Comparison of ENCODE assay signal across 23 cellular contexts in the genomic region with DNA sequence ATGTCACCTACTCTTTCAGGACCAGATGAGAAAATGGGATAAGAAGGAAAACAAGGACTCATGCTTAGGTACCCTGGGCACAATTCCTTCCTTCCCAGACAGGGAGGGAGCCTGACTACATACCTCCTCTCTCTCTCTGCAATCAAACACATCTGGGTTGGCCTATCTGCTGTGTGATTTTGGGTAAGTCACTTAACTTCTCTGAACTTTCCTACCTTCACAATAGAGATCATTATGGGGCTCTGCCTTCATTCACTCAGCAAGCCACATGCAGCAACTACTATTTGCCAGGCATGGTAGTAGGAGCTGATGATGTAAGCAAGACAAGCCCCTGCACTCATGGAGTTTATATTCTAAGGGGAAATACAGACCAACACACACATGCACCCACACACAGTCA.
DNase-seq lines count a peak whose midpoint lies in the region; ATAC-seq, FAIRE-seq and TF ChIP-seq lines count a peak whose summit lies in the region.
"Had no signal": no experiment of that assay in that cellular context is flagged by ENCODE, and none has a peak within 500 bp of the region (broad histone marks: within the 10 kb centered on the region; RNA-seq: fewer than 3 reads in every experiment).

No MANE protein-coding gene starts in this region.

- CTCF ChIA-PET in HepG2 (lab: Yijun Ruan, JAX; ENCODE audit: low intra/inter-chr PET ratio, low total read pairs): no interaction called here
- CTCF ChIA-PET in naive thymus-derived CD4-positive, alpha-beta T cell (lab: Charles Lee): no interaction called here

- in situ Hi-C loops in HepG2 (cut with HindIII; ENCODE audit: extremely low pct_ligation_motif_present, low pct_unique_long_range_greater_than_20kb): no loop called here

- H3F3A ChIP-seq in neural cell (ENCODE audit: insufficient read depth, low read length, poor library complexity, severe bottlenecking): no peaks in the 10 kb centered on the region

- H3K27ac Mint-ChIP-seq in dendritic cell treated with granulocyte-macrophage colony-stimulating factor and Interleukin-4, amounts not matched to agents 40 ng/mL and 50 ng/mL, for 4 days: peak overlapping the region; percentile 52
- H3K27ac Mint-ChIP-seq in naive thymus-derived CD4-positive, alpha-beta T cell: no peak overlapping the region
- H3K27ac Mint-ChIP-seq: B cell; CD4-positive, alpha-beta memory T cell; GM23338; HFFc6 had no signal

- TF ChIP-seq RAD21 in HepG2 (CRISPR knock-in tag; IDR thresholded peaks at IDR 0.05): no peak
- no peak for TF ChIP-seq RAD21 in neural cell (conservative IDR thresholded peaks at IDR 0.05)

- H3K9ac ChIP-seq in HepG2 (ENCODE audit: insufficient read depth, low read depth, low read length) (no peak overlapping the region), neural cell (ENCODE audit: low read length) (no peak overlapping the region), mesendoderm (ENCODE audit: low read length) (no peak overlapping the region)

- no peaks in the 10 kb centered on the region for H3K79me2 ChIP-seq in HepG2 (ENCODE audit: insufficient read depth, low read length)
- H3K79me2 ChIP-seq in neural cell (replicated peaks; ENCODE audit: insufficient read depth, low read length): no peaks in the 10 kb centered on the region
- no peaks in the 10 kb centered on the region for H3K79me2 ChIP-seq in mesendoderm (ENCODE audit: control insufficient read depth, insufficient read depth, low read length)

- H3K18ac ChIP-seq in mesendoderm (ENCODE audit: low read length): no peak overlapping the region

- no peaks in the 10 kb centered on the region for H3K79me1 ChIP-seq in mesendoderm (ENCODE audit: low read length)

- intact Hi-C loops in HepG2 (cut with micrococcal nuclease; ENCODE audit: unreplicated experiment): no loop called here
- intact Hi-C loops in right lobe of liver (cut with DNase I): no loop called here
- intact Hi-C loops in dendritic cell treated with granulocyte-macrophage colony-stimulating factor and Interleukin-4, amounts not matched to agents 40 ng/mL and 50 ng/mL, for 4 days (cut with micrococcal nuclease): no loop called here
- intact Hi-C loops in naive thymus-derived CD4-positive, alpha-beta T cell (cut with micrococcal nuclease): no loop called here

- H4K20me1 ChIP-seq in HepG2 (ENCODE audit: insufficient read depth, low read length) (no peaks in the 10 kb centered on the region), neural cell (ENCODE audit: insufficient read depth) (no peaks in the 10 kb centered on the region)

- no peaks in the 10 kb centered on the region for H3K36me3 ChIP-seq in HepG2 (replicated peaks in 1 of 2; ENCODE audit: control insufficient read depth in 1 of 2, insufficient read depth in 2 of 2, low read length in 2 of 2)
- no peaks in the 10 kb centered on the region for H3K36me3 ChIP-seq in right lobe of liver
- H3K36me3 ChIP-seq in neural cell (ENCODE audit: insufficient read depth, low read length): no peaks in the 10 kb centered on the region
- no peaks in the 10 kb centered on the region for H3K36me3 ChIP-seq in naive thymus-derived CD4-positive, alpha-beta T cell (ENCODE audit: control insufficient read depth in 2 of 3, insufficient read depth in 3 of 3, low read length in 3 of 3)
- H3K36me3 ChIP-seq in mesendoderm (ENCODE audit: control insufficient read depth, insufficient read depth, low read length): no peaks in the 10 kb centered on the region
- H3K36me3 ChIP-seq: HAP-1 had no signal

- H3K23ac ChIP-seq in mesendoderm (ENCODE audit: low read length): no peak overlapping the region

- BruUV-seq in HepG2 (replicated peaks; lab: Mats Ljungman, UMichigan): no TSS peak

- no peak overlapping the region for H3K4ac ChIP-seq in mesendoderm (ENCODE audit: low read depth, low read length)

- ATAC-seq in HepG2 (no peak), right lobe of liver (no peak)
- no peak for ATAC-seq in naive thymus-derived CD4-positive, alpha-beta T cell
- ATAC-seq: GM12878 had no signal

- no peak for TF ChIP-seq POLR2A in HepG2 (IDR thresholded peaks at IDR 0.05; ENCODE audit: insufficient read depth in 1 of 2, low read depth in 2 of 2, low read length in 2 of 2)
- no peak for TF ChIP-seq POLR2A in right lobe of liver (IDR thresholded peaks at IDR 0.05)

- DNase-seq in HepG2 (ENCODE audit: low spot score) (no peak), right lobe of liver (no peak), mesendoderm (no peak), DMS114 treated with DMSO at 0.1 percent for 48 hours (lab: John Stamatoyannopoulos, UW; ENCODE audit: unreplicated experiment) (no peak)
- no peak for DNase-seq in naive thymus-derived CD4-positive, alpha-beta T cell
- DNase-seq: C1 segment of cervical spinal cord; Calu3; CD4-positive, alpha-beta memory T cell; COR-L47; DMS153; DND-41; HFFc6 had no signal

- no peak overlapping the region for H3K4me2 ChIP-seq in HepG2 (ENCODE audit: low read depth, low read length)
- H3K4me2 ChIP-seq in neural cell (ENCODE audit: low read length): no peak overlapping the region
- H3K4me2 ChIP-seq in mesendoderm (ENCODE audit: low read length): no peak overlapping the region

- H3K56ac ChIP-seq in mesendoderm (ENCODE audit: low read length): no peak overlapping the region

- H3K9me3 Mint-ChIP-seq in dendritic cell treated with granulocyte-macrophage colony-stimulating factor and Interleukin-4, amounts not matched to agents 40 ng/mL and 50 ng/mL, for 4 days: no peaks in the 10 kb centered on the region
- peaks cover 0 to 2% (median 0%) of the 10 kb centered on the region in 11 donors for H3K9me3 Mint-ChIP-seq in naive thymus-derived CD4-positive, alpha-beta T cell
- H3K9me3 Mint-ChIP-seq: CD4-positive, alpha-beta memory T cell; GM23338; HFFc6 had no signal

- no peaks in the 10 kb centered on the region for H3K9me3 ChIP-seq in HepG2 (ENCODE audit: low read length)
- H3K9me3 ChIP-seq in right lobe of liver: no peaks in the 10 kb centered on the region
- no peaks in the 10 kb centered on the region for H3K9me3 ChIP-seq in neural cell (ENCODE audit: low read length)
- H3K9me3 ChIP-seq in naive thymus-derived CD4-positive, alpha-beta T cell (ENCODE audit: control insufficient read depth in 2 of 3, low read length in 3 of 3): no peaks in the 10 kb centered on the region
- H3K9me3 ChIP-seq: HAP-1 had no signal

- peaks cover 63% of the 10 kb centered on the region for H3K4me1 Mint-ChIP-seq in dendritic cell treated with granulocyte-macrophage colony-stimulating factor and Interleukin-4, amounts not matched to agents 40 ng/mL and 50 ng/mL, for 4 days (ENCODE audit: low read depth)
- peaks cover 0 to 4% (median 0%) of the 10 kb centered on the region in 7 donors for H3K4me1 Mint-ChIP-seq in naive thymus-derived CD4-positive, alpha-beta T cell
- H3K4me1 Mint-ChIP-seq: B cell; CD4-positive, alpha-beta memory T cell had no signal

- no peak overlapping the region for H2BK5ac ChIP-seq in mesendoderm (ENCODE audit: low read length)

- POLR2A ChIA-PET in HepG2 (lab: Yijun Ruan, JAX): no interaction called here
- POLR2A ChIA-PET in naive thymus-derived CD4-positive, alpha-beta T cell (lab: Charles Lee): no interaction called here

- no peak overlapping the region for H3K4me3 Mint-ChIP-seq in dendritic cell treated with granulocyte-macrophage colony-stimulating factor and Interleukin-4, amounts not matched to agents 40 ng/mL and 50 ng/mL, for 4 days
- no peak overlapping the region for H3K4me3 Mint-ChIP-seq in naive thymus-derived CD4-positive, alpha-beta T cell
- H3K4me3 Mint-ChIP-seq: B cell; CD4-positive, alpha-beta memory T cell; GM23338; HFFc6 had no signal

- H2BK15ac ChIP-seq in mesendoderm (replicated peaks; ENCODE audit: low read depth): no peak overlapping the region

- H4K8ac ChIP-seq in mesendoderm (ENCODE audit: low read depth, low read length): no peak overlapping the region

- no peak overlapping the region for H4K5ac ChIP-seq in mesendoderm (ENCODE audit: low read length)

- H3K27me3 ChIP-seq in HepG2 (ENCODE audit: control insufficient read depth in 1 of 2, insufficient read depth in 2 of 2, low read length in 2 of 2) (no peaks in the 10 kb centered on the region), right lobe of liver (no peaks in the 10 kb centered on the region), neural cell (ENCODE audit: insufficient read depth, low read depth, low read length) (no peaks in the 10 kb centered on the region), mesendoderm (ENCODE audit: insufficient read depth, low read length, poor library complexity) (no peaks in the 10 kb centered on the region)
- no peaks in the 10 kb centered on the region for H3K27me3 ChIP-seq in naive thymus-derived CD4-positive, alpha-beta T cell (ENCODE audit: control insufficient read depth in 2 of 2, insufficient read depth in 2 of 2, low read length in 2 of 2)

- no peak overlapping the region for H2BK120ac ChIP-seq in mesendoderm (ENCODE audit: low read depth, low read length)

- H3K9me2 ChIP-seq in neural cell (ENCODE audit: insufficient read depth, low read length): no peaks in the 10 kb centered on the region

- TF ChIP-seq CTCF in HepG2 (CRISPR knock-in tag; IDR thresholded peaks at IDR 0.05) (no peak), right lobe of liver (IDR thresholded peaks at IDR 0.05) (no peak), neural cell (IDR thresholded peaks at IDR 0.05; ENCODE audit: poor library complexity, severe bottlenecking) (no peak)

- H3K4me1 ChIP-seq in HepG2 (ENCODE audit: insufficient read depth, low read length) (peaks cover 59% of the 10 kb centered on the region), right lobe of liver (peaks cover 0 to 7% (median 0%) of the 10 kb centered on the region in 4 donors), mesendoderm (ENCODE audit: control insufficient read depth, low read depth, low read length) (peaks cover 3% of the 10 kb centered on the region)
- no peaks in the 10 kb centered on the region for H3K4me1 ChIP-seq in naive thymus-derived CD4-positive, alpha-beta T cell (ENCODE audit: control insufficient read depth in 2 of 2, insufficient read depth in 2 of 2, low read length in 2 of 2)
- H3K4me1 ChIP-seq: HAP-1 had no signal

- H2AK5ac ChIP-seq in mesendoderm (ENCODE audit: low read length): no peak overlapping the region

- no peaks in the 10 kb centered on the region for H3K36me3 Mint-ChIP-seq in dendritic cell treated with granulocyte-macrophage colony-stimulating factor and Interleukin-4, amounts not matched to agents 40 ng/mL and 50 ng/mL, for 4 days (ENCODE audit: low read depth)
- no peaks in the 10 kb centered on the region for H3K36me3 Mint-ChIP-seq in naive thymus-derived CD4-positive, alpha-beta T cell
- H3K36me3 Mint-ChIP-seq: CD4-positive, alpha-beta memory T cell had no signal

- H2AFZ ChIP-seq in HepG2 (ENCODE audit: low read length): no peak overlapping the region
- H2AFZ ChIP-seq in neural cell (ENCODE audit: low read depth, low read length): no peak overlapping the region

- no peak overlapping the region for H3K4me3 ChIP-seq in HepG2 (replicated peaks in 1 of 3; ENCODE audit: insufficient read depth in 1 of 3, low read depth in 2 of 3, low read length in 3 of 3)
- no peak overlapping the region for H3K4me3 ChIP-seq in right lobe of liver
- no peak overlapping the region for H3K4me3 ChIP-seq in neural cell (ENCODE audit: low read length)
- no peak overlapping the region for H3K4me3 ChIP-seq in naive thymus-derived CD4-positive, alpha-beta T cell (ENCODE audit: low read length)
- no peak overlapping the region for H3K4me3 ChIP-seq in mesendoderm (ENCODE audit: low read length)
- H3K4me3 ChIP-seq: GM12878, GM23338, HAP-1 had no signal

- H3K27me3 Mint-ChIP-seq in dendritic cell treated with granulocyte-macrophage colony-stimulating factor and Interleukin-4, amounts not matched to agents 40 ng/mL and 50 ng/mL, for 4 days: peaks cover 13% of the 10 kb centered on the region
- peaks cover 0 to 3% (median 0%) of the 10 kb centered on the region in 5 donors for H3K27me3 Mint-ChIP-seq in naive thymus-derived CD4-positive, alpha-beta T cell
- H3K27me3 Mint-ChIP-seq: CD4-positive, alpha-beta memory T cell had no signal

- no peak for FAIRE-seq in HepG2 (lab: Jason Lieb, UNC)
- FAIRE-seq: A204.1, G401.6, GM12878, GM19239, H54 had no signal

- no peak for TF ChIP-seq EP300 in HepG2 (IDR thresholded peaks at IDR 0.05; ENCODE audit: low read depth in 2 of 2, low read length in 2 of 2)
- no peak for TF ChIP-seq EP300 in HepG2 (CRISPR knock-in tag; IDR thresholded peaks at IDR 0.05; ENCODE audit: borderline replicate concordance)
- no peak for TF ChIP-seq EP300 in neural cell (conservative IDR thresholded peaks at IDR 0.05; ENCODE audit: poor library complexity, severe bottlenecking)

- no peak overlapping the region for H3K27ac ChIP-seq in HepG2 (ENCODE audit: extremely low read length, insufficient read depth, low read length)
- no peak overlapping the region for H3K27ac ChIP-seq in right lobe of liver
- H3K27ac ChIP-seq in neural cell (ENCODE audit: low read length): peak overlapping the region; percentile 87
- H3K27ac ChIP-seq in naive thymus-derived CD4-positive, alpha-beta T cell (ENCODE audit: low read depth, low read length): no peak overlapping the region
- H3K27ac ChIP-seq in mesendoderm (ENCODE audit: low read depth, low read length): no peak overlapping the region
- H3K27ac ChIP-seq: 22Rv1 had no signal
